13 cellular contexts compared by ENCODE assay signal in genomic region chr5:116696356-116696755, GRCh38.
DNase-seq lines count a peak whose midpoint lies in the region; ATAC-seq and TF ChIP-seq lines count a peak whose summit lies in the region.
"Had no signal": no experiment of that assay in that cellular context is flagged by ENCODE, and none has a peak within 500 bp of the region (broad histone marks: within the 10 kb centered on the region; RNA-seq: fewer than 3 reads in every experiment).

No MANE protein-coding gene starts in this region.

- DNase-seq in mesenchymal stem cell (peak; percentile 30), NCI-H226 (no peak), lower leg skin (ENCODE audit: low spot score in 2 of 2) (no peak), body of pancreas (no peak)
- DNase-seq in activated T-cell treated with anti-CD3 and anti-CD28 coated beads, Interleukin-2, amount 50 U/mL, for 72 hours, result no peak
- DNase-seq: activated CD4-positive, alpha-beta T cell treated with anti-CD3 and anti-CD28 coated beads for 4 hours; Caco-2; Right ventricle myocardium superior; stomach had no signal

- no peak overlapping the region for H2BK12ac ChIP-seq in mesenchymal stem cell (ENCODE audit: low read length in 2 of 2)

- no peak overlapping the region for H2BK120ac ChIP-seq in mesenchymal stem cell (ENCODE audit: low read depth, low read length)

- H3K36me3 Mint-ChIP-seq in activated T-cell treated with anti-CD3 and anti-CD28 coated beads, Interleukin-2, amount 50 U/mL, for 72 hours (ENCODE audit: insufficient read depth in 2 of 2), result no peaks in the 10 kb centered on the region
- H3K36me3 Mint-ChIP-seq: activated naive CD4-positive, alpha-beta T cell treated with anti-CD3 and anti-CD28 coated beads, Interleukin-2, amount 50 U/mL, for 72 hours had no signal

- no peak overlapping the region for H3K4ac ChIP-seq in mesenchymal stem cell (ENCODE audit: low read depth in 1 of 2, low read length in 2 of 2)

- H3K27me3 ChIP-seq in mesenchymal stem cell (ENCODE audit: control insufficient read depth in 1 of 2, insufficient read depth in 1 of 2, low read length in 2 of 2) (no peaks in the 10 kb centered on the region), body of pancreas (no peaks in the 10 kb centered on the region)
- H3K27me3 ChIP-seq: stomach had no signal

- H2BK15ac ChIP-seq in mesenchymal stem cell (ENCODE audit: low read depth, poor library complexity, severe bottlenecking), result no peak overlapping the region

- no peak overlapping the region for H3K23ac ChIP-seq in mesenchymal stem cell (ENCODE audit: low read length in 2 of 2)

- no peak overlapping the region for H3K4me3 ChIP-seq in mesenchymal stem cell (ENCODE audit: insufficient read depth in 1 of 2, low read depth in 1 of 2, low read length in 2 of 2)
- H3K4me3 ChIP-seq in lower leg skin (ENCODE audit: low read depth, poor library complexity, severe bottlenecking), result no peak overlapping the region
- H3K4me3 ChIP-seq in body of pancreas, result no peak overlapping the region
- H3K4me3 ChIP-seq: stomach had no signal

- no peak overlapping the region for H4K8ac ChIP-seq in mesenchymal stem cell (ENCODE audit: low read length)

- H3K4me2 ChIP-seq in mesenchymal stem cell (ENCODE audit: low read length, poor library complexity, severe bottlenecking), result no peak overlapping the region

- no peak overlapping the region for H3K27ac Mint-ChIP-seq in activated T-cell treated with anti-CD3 and anti-CD28 coated beads, Interleukin-2, amount 50 U/mL, for 72 hours
- H3K27ac Mint-ChIP-seq: activated naive CD4-positive, alpha-beta T cell treated with anti-CD3 and anti-CD28 coated beads, Interleukin-2, amount 50 U/mL, for 72 hours had no signal

- H2AFZ ChIP-seq in mesenchymal stem cell (ENCODE audit: low read depth, low read length), result no peak overlapping the region

- H3K4me1 Mint-ChIP-seq in activated T-cell treated with anti-CD3 and anti-CD28 coated beads, Interleukin-2, amount 50 U/mL, for 72 hours (ENCODE audit: low read depth), result no peaks in the 10 kb centered on the region

- peaks cover 0 to 5% of the 10 kb centered on the region in 2 donors for H3K9me3 Mint-ChIP-seq in activated T-cell treated with anti-CD3 and anti-CD28 coated beads, Interleukin-2, amount 50 U/mL, for 72 hours
- H3K9me3 Mint-ChIP-seq: activated naive CD4-positive, alpha-beta T cell treated with anti-CD3 and anti-CD28 coated beads, Interleukin-2, amount 50 U/mL, for 72 hours had no signal

- no peak overlapping the region for H2AK5ac ChIP-seq in mesenchymal stem cell (ENCODE audit: low read length, severe bottlenecking)

- H3K9ac ChIP-seq in mesenchymal stem cell (ENCODE audit: low read length), result peak overlapping the region; percentile 53

- no peaks in the 10 kb centered on the region for H3K27me3 Mint-ChIP-seq in activated T-cell treated with anti-CD3 and anti-CD28 coated beads, Interleukin-2, amount 50 U/mL, for 72 hours (ENCODE audit: low read depth)

- H3K18ac ChIP-seq in mesenchymal stem cell (ENCODE audit: low read depth in 1 of 2, low read length in 2 of 2), result no peak overlapping the region

- no peaks in the 10 kb centered on the region for H3K79me1 ChIP-seq in mesenchymal stem cell (replicated peaks; ENCODE audit: low read length, poor library complexity, severe bottlenecking)

- TF ChIP-seq POLR2A in lower leg skin (IDR thresholded peaks at IDR 0.05), result no peak
- TF ChIP-seq POLR2A in body of pancreas (IDR thresholded peaks at IDR 0.05), result no peak

- H2BK5ac ChIP-seq in mesenchymal stem cell (ENCODE audit: low read depth, low read length, poor library complexity, severe bottlenecking), result no peak overlapping the region

- H3K4me3 Mint-ChIP-seq in activated T-cell treated with anti-CD3 and anti-CD28 coated beads, Interleukin-2, amount 50 U/mL, for 72 hours, result no peak overlapping the region

- no peak for TF ChIP-seq CTCF in lower leg skin (IDR thresholded peaks at IDR 0.05)
- TF ChIP-seq CTCF in body of pancreas (IDR thresholded peaks at IDR 0.05), result no peak

- H3K14ac ChIP-seq in mesenchymal stem cell (ENCODE audit: low read length in 2 of 2), result no peak overlapping the region

- intact Hi-C loops in lower leg skin (cut with DNase I; ENCODE audit: low total_unique reads) (no loop called here), body of pancreas (cut with DNase I) (no loop called here)

- H3K9me3 ChIP-seq in mesenchymal stem cell (ENCODE audit: control insufficient read depth, low read length) (no peaks in the 10 kb centered on the region), body of pancreas (no peaks in the 10 kb centered on the region)
- H3K9me3 ChIP-seq: Caco-2, stomach had no signal

- peak; percentile 92 for ATAC-seq in GM18873 (IDR thresholded peaks at IDR 0.05; ENCODE audit: low FRiP score, unreplicated experiment)
- ATAC-seq in HG02571 (IDR thresholded peaks at IDR 0.05; ENCODE audit: unreplicated experiment), result peak; percentile 89
- peak; percentile 82 for ATAC-seq in HG03439 (IDR thresholded peaks at IDR 0.05; ENCODE audit: unreplicated experiment)
- ATAC-seq in activated T-cell treated with anti-CD3 and anti-CD28 coated beads, Interleukin-2, amount 50 U/mL, for 72 hours (replicated peaks in 1 of 2), result no peak
- no peak for ATAC-seq in body of pancreas
- ATAC-seq: activated naive CD4-positive, alpha-beta T cell treated with anti-CD3 and anti-CD28 coated beads, Interleukin-2, amount 50 U/mL, for 72 hours had no signal

- H3K27ac ChIP-seq in mesenchymal stem cell (ENCODE audit: low read length, poor library complexity, severe bottlenecking) (no peak overlapping the region), body of pancreas (no peak overlapping the region)
- H3K27ac ChIP-seq: stomach had no signal

- H4K91ac ChIP-seq in mesenchymal stem cell (ENCODE audit: low read length), result no peak overlapping the region

- WGBS in mesenchymal stem cell, result 33% methylated on average over 4 of the region's 5 CpGs
- WGBS in lower leg skin, 2 donors, result 33 to 40% methylated on average over 5 of the region's 5 CpGs
- 35 to 42% methylated on average over 5 of the region's 5 CpGs for WGBS in body of pancreas, 2 donors

- H3K4me1 ChIP-seq in mesenchymal stem cell (ENCODE audit: control insufficient read depth, insufficient read depth, low read depth, low read length) (no peaks in the 10 kb centered on the region), body of pancreas (no peaks in the 10 kb centered on the region)
- H3K4me1 ChIP-seq: Caco-2, stomach had no signal

- H3K36me3 ChIP-seq in mesenchymal stem cell (ENCODE audit: control insufficient read depth in 1 of 2, insufficient read depth in 2 of 2, low read depth in 1 of 2, low read length in 2 of 2) (no peaks in the 10 kb centered on the region), body of pancreas (replicated peaks in 1 of 2; ENCODE audit: insufficient read depth in 1 of 2, low read depth in 2 of 2) (no peaks in the 10 kb centered on the region)
- H3K36me3 ChIP-seq: stomach had no signal

Comparison
In these comparisons a context has a peak if more than half of its experiments do, and no peak if none do; other contexts are left out.
1. ATAC-seq: peak in GM18873 (single experiment), HG02571 (single experiment) and HG03439 (single experiment); none in activated T-cell treated with anti-CD3 and anti-CD28 coated beads, Interleukin-2, amount 50 U/mL, for 72 hours (0 of 2) and body of pancreas (single experiment).